Comparison of ENCODE assay signal across 9 cellular contexts in genomic region chr11:76232026-76232665, GRCh38. TPM values are rescaled to one million over a fixed set of nuclear protein-coding genes. Genes with fewer than 3 reads are reported as not detected.
DNase-seq lines count a peak whose midpoint lies in the region; ATAC-seq and TF ChIP-seq lines count a peak whose summit lies in the region.
"Had no signal": no experiment of that assay in that cellular context is flagged by ENCODE, and none has a peak within 500 bp of the region (broad histone marks: within the 10 kb centered on the region; RNA-seq: fewer than 3 reads in every experiment).

No MANE protein-coding gene starts in this region.

- ATAC-seq in HG02981 (IDR thresholded peaks at IDR 0.05; ENCODE audit: unreplicated experiment), result no peak

- peak; percentile 58 for DNase-seq in Caki2 (ENCODE audit: low read depth)
- DNase-seq in activated CD8-positive, alpha-beta memory T cell treated with anti-CD3 and anti-CD28 coated beads, Interleukin-2, amount 50 U/mL, for 4 hours, result peak; percentile 46
- DNase-seq in left kidney (ENCODE audit: low read depth, low spot score), result peak; percentile 89
- DNase-seq in NOMO-1 treated with DMSO at 0.1 percent for 48 hours (lab: John Stamatoyannopoulos, UW; ENCODE audit: unreplicated experiment), result no peak
- no peak for DNase-seq in KG1 (lab: John Stamatoyannopoulos, UW)
- no peak for DNase-seq in HFFc6

- H3K27ac Mint-ChIP-seq in IgD-negative memory B cell (peak overlapping the region in 2 of 3 donors; percentile 23 to 100), HFFc6 (no peak overlapping the region)

- in situ Hi-C loops in Caki2 (cut with HindIII; ENCODE audit: low pct_unique_long_range_greater_than_20kb, low sequenced_read_pairs), result no loop called here

- H3K4me1 Mint-ChIP-seq in IgD-negative memory B cell, result peaks cover 10 to 25% (median 15%) of the 10 kb centered on the region in 3 donors
- H3K4me1 Mint-ChIP-seq in HFFc6 (ENCODE audit: low read depth), result peaks cover 15% of the 10 kb centered on the region

- peak overlapping the region; percentile 44 to 76 (median 69) for H3K4me3 Mint-ChIP-seq in IgD-negative memory B cell
- no peak overlapping the region for H3K4me3 Mint-ChIP-seq in HFFc6

- H3K36me3 Mint-ChIP-seq in IgD-negative memory B cell, result no peaks in the 10 kb centered on the region
- H3K36me3 Mint-ChIP-seq in HFFc6 (ENCODE audit: low read depth), result no peaks in the 10 kb centered on the region

- no peak for TF ChIP-seq CTCF in HFFc6 (IDR thresholded peaks at IDR 0.05)

- H3K9me3 Mint-ChIP-seq in IgD-negative memory B cell, result peaks cover 0 to 7% (median 0%) of the 10 kb centered on the region in 3 donors
- H3K9me3 Mint-ChIP-seq in HFFc6, result no peaks in the 10 kb centered on the region

- no peaks in the 10 kb centered on the region for H3K27me3 Mint-ChIP-seq in IgD-negative memory B cell
- H3K27me3 Mint-ChIP-seq in HFFc6 (ENCODE audit: insufficient read depth), result peaks cover 26% of the 10 kb centered on the region

RNA-seq across cellular contexts. Expression of gene WNT11, which starts 25.8 kb away (rescaled TPM):
- 3.7 and 4.9 TPM in 2 replicates for total RNA-seq in Caki2 (2014; rRNA removed; shearing (Covaris generic); ENCODE audit: low replicate concordance)
- not detected for polyA plus RNA-seq in IgD-negative memory B cell
- total RNA-seq in HFFc6 (2021; fragmentation: NEBNext Ultra II Directional; extraction: Animal tissue kit (Norgen Biotek cat#: 25700)), result not detected
- total RNA-seq: MCF 10A had no signal

Comparison
In these comparisons a context has a peak if more than half of its experiments do, and no peak if none do; other contexts are left out.
1. DNase-seq: peak in Caki2 (single experiment), activated CD8-positive, alpha-beta memory T cell treated with anti-CD3 and anti-CD28 coated beads, Interleukin-2, amount 50 U/mL, for 4 hours (single experiment) and left kidney (single experiment); none in NOMO-1 treated with DMSO at 0.1 percent for 48 hours (single experiment), KG1 (single experiment) and HFFc6 (single experiment).